ENCODE assay signal across 22 cellular contexts in the genomic region with DNA sequence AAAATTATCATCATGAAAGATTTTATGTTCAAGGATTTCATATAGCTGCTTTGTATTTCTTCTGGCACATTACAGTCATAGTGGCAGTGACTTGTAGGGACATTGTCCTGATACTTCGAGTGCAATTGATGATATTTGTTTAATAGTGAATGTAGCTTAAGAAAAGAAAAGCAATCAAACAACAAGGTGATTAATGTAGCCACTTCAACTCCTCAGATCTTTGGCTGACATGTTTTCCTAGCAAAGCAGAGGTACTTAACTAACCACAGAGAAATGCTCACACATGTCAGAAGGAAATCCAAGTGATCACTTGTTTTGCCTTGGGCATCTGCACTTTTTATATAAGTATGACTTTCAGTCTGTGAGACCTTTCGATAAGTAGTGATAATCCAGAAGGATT.
A peak's percentile ranks its signal among the peaks of the same experiment; 100 is the strongest.
DNase-seq lines count a peak whose midpoint lies in the region; ATAC-seq and TF ChIP-seq lines count a peak whose summit lies in the region.
"Had no signal": no experiment of that assay in that cellular context is flagged by ENCODE, and none has a peak within 500 bp of the region (broad histone marks: within the 10 kb centered on the region; RNA-seq: fewer than 3 reads in every experiment).

No MANE protein-coding gene starts in this region.

- TF ChIP-seq CTCF in MM.1S (IDR thresholded peaks at IDR 0.05; ENCODE audit: low read length) (no peak), progenitor cell of endocrine pancreas (IDR thresholded peaks at IDR 0.05; ENCODE audit: unreplicated experiment) (no peak), right atrium auricular region (IDR thresholded peaks at IDR 0.05) (no peak)

- H3F3A ChIP-seq in MM.1S (ENCODE audit: insufficient read depth, low read length): peaks cover 10% of the 10 kb centered on the region; the same call in 1 of the 2 replicates

- H3K27me3 ChIP-seq in MM.1S (replicated peaks; ENCODE audit: insufficient read depth, low read length) (no peaks in the 10 kb centered on the region), right atrium auricular region (no peaks in the 10 kb centered on the region)
- H3K27me3 ChIP-seq: BLaER1, MG63 had no signal

- H3K36me3 ChIP-seq in MM.1S (replicated peaks; ENCODE audit: insufficient read depth, low read length) (no peaks in the 10 kb centered on the region), right atrium auricular region (no peaks in the 10 kb centered on the region)
- H3K36me3 ChIP-seq: BLaER1, MG63 had no signal

- no peak overlapping the region for H2AFZ ChIP-seq in MM.1S (ENCODE audit: low read length)

- H3K27ac Mint-ChIP-seq in progenitor cell of endocrine pancreas: peak overlapping the region; percentile 35
- H3K27ac Mint-ChIP-seq: CD4-positive, alpha-beta T cell; T-helper 17 cell had no signal

- H3K4me3 Mint-ChIP-seq in progenitor cell of endocrine pancreas (ENCODE audit: low read depth): no peak overlapping the region
- H3K4me3 Mint-ChIP-seq: CD4-positive, alpha-beta T cell; T-helper 17 cell had no signal

- H3K27me3 Mint-ChIP-seq in progenitor cell of endocrine pancreas: no peaks in the 10 kb centered on the region
- H3K27me3 Mint-ChIP-seq: CD4-positive, alpha-beta T cell; T-helper 17 cell had no signal

- peaks cover 20% of the 10 kb centered on the region for H3K4me1 Mint-ChIP-seq in progenitor cell of endocrine pancreas (ENCODE audit: low read depth)
- H3K4me1 Mint-ChIP-seq: T-helper 17 cell had no signal

- no peaks in the 10 kb centered on the region for H3K79me2 ChIP-seq in MM.1S (ENCODE audit: low read length)

- H3K9me3 ChIP-seq in MM.1S (replicated peaks; ENCODE audit: insufficient read depth, low read length) (no peaks in the 10 kb centered on the region), right atrium auricular region (no peaks in the 10 kb centered on the region)
- H3K9me3 ChIP-seq: BLaER1, MG63 had no signal

- no peaks in the 10 kb centered on the region for H3K9me3 Mint-ChIP-seq in progenitor cell of endocrine pancreas (ENCODE audit: low read depth)
- H3K9me3 Mint-ChIP-seq: CD4-positive, alpha-beta T cell had no signal

- DNase-seq in NCI-H82 (lab: John Stamatoyannopoulos, UW) (peak; percentile 35), NCI-H82 treated with DMSO at 0.1 percent for 48 hours (lab: John Stamatoyannopoulos, UW; ENCODE audit: unreplicated experiment) (no peak), MM.1S (peak; percentile 30), astrocyte of the hippocampus (ENCODE audit: low read depth, low spot score) (peak; percentile 15), progenitor cell of endocrine pancreas (ENCODE audit: low spot score, unreplicated experiment) (no peak), right atrium auricular region (ENCODE audit: low spot score) (no peak), NCI-H446 treated with DMSO at 0.1 percent for 48 hours (lab: John Stamatoyannopoulos, UW) (no peak)
- DNase-seq: ACHN; CD4-positive, alpha-beta T cell; COR-L47; DMS 273 treated with DMSO at 0.1 percent for 48 hours; MG63; NCI-H1048; NCI-H2081 treated with DMSO at 0.1 percent for 48 hours; PC-3; SHP77 treated with DMSO at 0.1 percent for 48 hours; SW 1271; T-helper 17 cell had no signal

- no peaks in the 10 kb centered on the region for H3K9me2 ChIP-seq in MM.1S (replicated peaks; ENCODE audit: insufficient read depth, low read length)

- no peaks in the 10 kb centered on the region for H3K36me3 Mint-ChIP-seq in progenitor cell of endocrine pancreas (ENCODE audit: insufficient read depth)

- H3K4me3 ChIP-seq in MM.1S (ENCODE audit: low read length) (no peak overlapping the region), right atrium auricular region (no peak overlapping the region)
- H3K4me3 ChIP-seq: BLaER1, MG63, SK-N-MC had no signal

- 0 out of 2 replicates have a peak overlapping the region, but pooled peaks have one; percentile 12 for H3K27ac ChIP-seq in MM.1S (ENCODE audit: low read length)
- no peak overlapping the region for H3K27ac ChIP-seq in right atrium auricular region
- H3K27ac ChIP-seq: BLaER1, RWPE1, SK-N-MC had no signal

- H3K4me1 ChIP-seq in MM.1S (ENCODE audit: low read length) (peaks cover 32% of the 10 kb centered on the region), right atrium auricular region (peaks cover 0 to 17% of the 10 kb centered on the region in 2 donors)
- H3K4me1 ChIP-seq: BLaER1 had no signal

- ATAC-seq in HG02884 (IDR thresholded peaks at IDR 0.05; ENCODE audit: unreplicated experiment): no peak
- ATAC-seq: PC-3, T-helper 17 cell had no signal

- H3K9ac ChIP-seq in MM.1S (ENCODE audit: low read length): no peak overlapping the region
- H3K9ac ChIP-seq: BLaER1 had no signal

- H3K4me2 ChIP-seq in MM.1S (ENCODE audit: low read depth, low read length): no peak overlapping the region
- H3K4me2 ChIP-seq: BLaER1 had no signal

- no peaks in the 10 kb centered on the region for H4K20me1 ChIP-seq in MM.1S (ENCODE audit: insufficient read depth, low read length)

Comparison
In these comparisons a context has a peak if more than half of its experiments do, and no peak if none do; other contexts are left out.
1. DNase-seq: peak in NCI-H82 (single experiment), MM.1S (single experiment) and astrocyte of the hippocampus (single experiment); none in NCI-H82 treated with DMSO at 0.1 percent for 48 hours (single experiment), progenitor cell of endocrine pancreas (single experiment), right atrium auricular region (single experiment) and NCI-H446 treated with DMSO at 0.1 percent for 48 hours (single experiment).